1 cellular context compared by ENCODE assay signal in the genomic region with DNA sequence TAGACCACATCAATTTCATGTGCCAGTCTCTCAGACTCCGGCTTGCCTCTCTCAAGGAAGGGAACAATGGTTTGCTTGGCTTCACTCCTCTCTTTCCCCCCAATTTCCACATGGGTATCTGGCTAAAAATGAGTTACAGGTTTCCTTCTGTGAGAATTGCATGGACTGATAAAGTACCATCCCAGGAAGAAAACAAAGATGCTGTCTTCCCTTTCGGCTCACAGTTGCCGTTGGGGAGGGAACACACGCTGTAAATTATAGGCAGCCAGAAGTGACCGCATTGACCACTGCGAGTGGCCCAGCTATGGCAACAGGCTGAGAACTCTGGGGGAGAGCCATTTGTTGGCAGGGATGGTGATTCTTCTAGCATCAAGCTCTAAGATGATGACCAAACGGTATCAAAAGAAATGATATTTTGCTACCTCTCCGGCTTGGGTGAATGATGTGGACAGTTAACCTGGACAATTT.
TF ChIP-seq lines count a peak whose summit lies in the region.

No MANE protein-coding gene starts in this region.

TF ChIP-seq in IMR-90, 13 proteins besides CTCF, POLR2A, EP300 and RAD21:
- no peak for TF ChIP-seq FOS (IDR thresholded peaks at IDR 0.05; ENCODE audit: low read depth, low read length)
